ENCODE assay signal across 8 cellular contexts in genomic region chrX:54358424-54359211, GRCh38. TPM values are rescaled to one million over a fixed set of nuclear protein-coding genes. Genes with fewer than 3 reads are reported as not detected.
DNase-seq lines count a peak whose midpoint lies in the region; ATAC-seq, FAIRE-seq and TF ChIP-seq lines count a peak whose summit lies in the region.

No MANE protein-coding gene starts in this region.

- peak overlapping the region; percentile 71; the same call in 1 of the 2 replicates for H3K4me2 ChIP-seq in SK-N-SH
- peak overlapping the region; percentile 96 for H3K4me2 ChIP-seq in astrocyte (ENCODE audit: low read length)
- H3K4me2 ChIP-seq in hepatocyte, result peak overlapping the region; percentile 82

- TF ChIP-seq RAD21 in SK-N-SH (IDR thresholded peaks at IDR 0.05; ENCODE audit: low read length), result no peak

- TF ChIP-seq CTCF in SK-N-SH (IDR thresholded peaks at IDR 0.05), result no peak
- TF ChIP-seq CTCF in astrocyte (IDR thresholded peaks at IDR 0.05; ENCODE audit: insufficient read depth, low read depth, low read length), result no peak
- no peak for TF ChIP-seq CTCF in hepatocyte (IDR thresholded peaks at IDR 0.05; ENCODE audit: poor library complexity)

- peaks cover 0 to 2% (median 0%) of the 10 kb centered on the region in 8 donors for H3K9me3 Mint-ChIP-seq in CD4-positive, alpha-beta memory T cell
- H3K9me3 Mint-ChIP-seq in astrocyte (ENCODE audit: unreplicated experiment), result no peaks in the 10 kb centered on the region

- peak overlapping the region; percentile 70 to 89 (median 86) for H3K4me3 Mint-ChIP-seq in CD4-positive, alpha-beta memory T cell
- peak overlapping the region; percentile 97 for H3K4me3 Mint-ChIP-seq in astrocyte (ENCODE audit: unreplicated experiment)

- H3K9me2 ChIP-seq in SK-N-SH (no peaks in the 10 kb centered on the region), hepatocyte (replicated peaks; ENCODE audit: insufficient read depth) (no peaks in the 10 kb centered on the region)

- H3K36me3 Mint-ChIP-seq in CD4-positive, alpha-beta memory T cell, result no peaks in the 10 kb centered on the region
- H3K36me3 Mint-ChIP-seq in astrocyte (ENCODE audit: low read depth, unreplicated experiment), result no peaks in the 10 kb centered on the region

- no peaks in the 10 kb centered on the region for H3K9me3 ChIP-seq in CD4-positive, alpha-beta memory T cell (ENCODE audit: control insufficient read depth in 1 of 2, low read length in 2 of 2)
- no peaks in the 10 kb centered on the region for H3K9me3 ChIP-seq in SK-N-SH
- no peaks in the 10 kb centered on the region for H3K9me3 ChIP-seq in astrocyte (ENCODE audit: insufficient read depth, low read depth, low read length)
- H3K9me3 ChIP-seq in hepatocyte (ENCODE audit: low read depth), result no peaks in the 10 kb centered on the region

- peaks cover 7 to 19% of the 10 kb centered on the region in 2 donors for H3K27me3 Mint-ChIP-seq in CD4-positive, alpha-beta memory T cell
- no peaks in the 10 kb centered on the region for H3K27me3 Mint-ChIP-seq in astrocyte (ENCODE audit: low read depth, unreplicated experiment)

- H2AFZ ChIP-seq in SK-N-SH (ENCODE audit: low read depth) (peak overlapping the region; percentile 88; the same call in 1 of the 2 replicates), astrocyte (ENCODE audit: low read depth, low read length) (peak overlapping the region; percentile 92), hepatocyte (peak overlapping the region; percentile 58)

- H4K20me1 ChIP-seq in SK-N-SH (ENCODE audit: insufficient read depth) (no peaks in the 10 kb centered on the region), astrocyte (ENCODE audit: insufficient read depth, low read length) (peaks cover 7% of the 10 kb centered on the region), hepatocyte (ENCODE audit: insufficient read depth, poor library complexity, severe bottlenecking) (no peaks in the 10 kb centered on the region)

- intact Hi-C loops in CD4-positive, alpha-beta memory T cell (cut with micrococcal nuclease), result loop anchor here (5.0 kb wide), 2 partner anchors 174 to 176 kb away; partner anchors contain the start of genes FAM120C and GNL3L

- H3K27ac ChIP-seq in CD4-positive, alpha-beta memory T cell (ENCODE audit: low read depth, low read length), result no peak overlapping the region
- peak overlapping the region; percentile 80 to 91 for H3K27ac ChIP-seq in SK-N-SH (ENCODE audit: low read depth in 2 of 2, low read length in 1 of 2)
- peak overlapping the region; percentile 66 for H3K27ac ChIP-seq in astrocyte (ENCODE audit: low read depth, low read length)
- peak overlapping the region; percentile 96 for H3K27ac ChIP-seq in hepatocyte

- peaks cover 6 to 16% (median 12%) of the 10 kb centered on the region in 4 donors for H3K4me1 Mint-ChIP-seq in CD4-positive, alpha-beta memory T cell
- peaks cover 2% of the 10 kb centered on the region for H3K4me1 Mint-ChIP-seq in astrocyte (ENCODE audit: low read depth, unreplicated experiment)

- H3K79me2 ChIP-seq in SK-N-SH (ENCODE audit: insufficient read depth) (0 out of 2 replicates have a peak, but pooled peaks cover 3% of the 10 kb centered on the region), astrocyte (ENCODE audit: insufficient read depth, low read length) (peaks cover 5% of the 10 kb centered on the region), hepatocyte (peaks cover 30% of the 10 kb centered on the region)

- ATAC-seq in HG03469 (IDR thresholded peaks at IDR 0.05; ENCODE audit: unreplicated experiment) (no peak), GM19023 (IDR thresholded peaks at IDR 0.05; ENCODE audit: unreplicated experiment) (no peak)

- peak overlapping the region; percentile 48; the same call in 1 of the 2 replicates for H3K9ac ChIP-seq in SK-N-SH
- H3K9ac ChIP-seq in astrocyte (ENCODE audit: low read length), result peak overlapping the region; percentile 77

- CTCF ChIA-PET in CD4-positive, alpha-beta memory T cell (lab: Charles Lee; ENCODE audit: partially characterized antibody), result interaction anchor here (0.6 kb wide), 1 partner anchor 260 kb away, joined by 3 read pairs; no protein-coding TSS in a partner anchor
- CTCF ChIA-PET in SK-N-SH (lab: Yijun Ruan, JAX), result no interaction called here

- no peaks in the 10 kb centered on the region for H3K36me3 ChIP-seq in CD4-positive, alpha-beta memory T cell (ENCODE audit: insufficient read depth, low read length)
- H3K36me3 ChIP-seq in SK-N-SH (replicated peaks in 1 of 2; ENCODE audit: control insufficient read depth in 1 of 2, insufficient read depth in 2 of 2, low read length in 1 of 2) (no peaks in the 10 kb centered on the region), astrocyte (ENCODE audit: insufficient read depth, low read length) (no peaks in the 10 kb centered on the region), hepatocyte (replicated peaks; ENCODE audit: insufficient read depth, low read depth) (no peaks in the 10 kb centered on the region)

- peak; percentile 24 to 36 (median 33) for DNase-seq in CD4-positive, alpha-beta memory T cell
- peak; percentile 85 for DNase-seq in HK-2 (ENCODE audit: unreplicated experiment)
- peak; percentile 71 for DNase-seq in SK-N-SH
- DNase-seq in astrocyte (ENCODE audit: low read depth), result peak; percentile 63
- DNase-seq in hepatocyte (ENCODE audit: low spot score), result peak; percentile 84
- peak; percentile 78 for DNase-seq in putamen (ENCODE audit: low spot score)

- H3K27ac Mint-ChIP-seq in CD4-positive, alpha-beta memory T cell, result peak overlapping the region in 4 of 7 donors; percentile 11 to 82 (median 36)
- peak overlapping the region; percentile 97 for H3K27ac Mint-ChIP-seq in astrocyte (ENCODE audit: unreplicated experiment)

- 31% methylated on average over 41 of the region's 54 CpGs for WGBS in SK-N-SH (ENCODE audit: low lambda C conversion rate)
- 46% methylated on average over 54 of the region's 54 CpGs for WGBS in hepatocyte (ENCODE audit: low lambda C conversion rate, missing lambda C conversion rate)

- H3K4me3 ChIP-seq in CD4-positive, alpha-beta memory T cell (ENCODE audit: low read length in 2 of 2), result peak overlapping the region in 1 of 2 donors; percentile 28
- peak overlapping the region; percentile 36 to 49 for H3K4me3 ChIP-seq in SK-N-SH (ENCODE audit: low read depth in 2 of 2, low read length in 1 of 2)
- H3K4me3 ChIP-seq in astrocyte (ENCODE audit: insufficient read depth, low read depth, low read length), result peak overlapping the region; percentile 55
- peak overlapping the region; percentile 61 for H3K4me3 ChIP-seq in hepatocyte

- peak; percentile 26 for FAIRE-seq in astrocyte (lab: Jason Lieb, UNC)

- peaks cover 5% of the 10 kb centered on the region for H3K4me1 ChIP-seq in CD4-positive, alpha-beta memory T cell (ENCODE audit: insufficient read depth, low read length)
- H3K4me1 ChIP-seq in SK-N-SH (ENCODE audit: control insufficient read depth in 1 of 2, insufficient read depth in 2 of 2, low read depth in 1 of 2, low read length in 1 of 2) (no peaks in the 10 kb centered on the region; a peak in 1 of 4 replicates), astrocyte (ENCODE audit: insufficient read depth, low read length) (peaks cover 12% of the 10 kb centered on the region), hepatocyte (ENCODE audit: insufficient read depth) (no peaks in the 10 kb centered on the region)

- no peaks in the 10 kb centered on the region for H3F3A ChIP-seq in SK-N-SH (replicated peaks; ENCODE audit: insufficient read depth)

- POLR2A ChIA-PET in CD4-positive, alpha-beta memory T cell (lab: Charles Lee; ENCODE audit: partially characterized antibody), result interaction anchor here (1.4 kb wide), 1 partner anchor 172 kb away, joined by 4 read pairs; the partner anchor contains the start of gene GNL3L
- POLR2A ChIA-PET in SK-N-SH (lab: Yijun Ruan, JAX), result interaction anchor here (0.6 kb wide), 1 partner anchor 675 kb away, joined by 3 read pairs; no protein-coding TSS in a partner anchor

- no peak for TF ChIP-seq EP300 in SK-N-SH (IDR thresholded peaks at IDR 0.05; ENCODE audit: borderline replicate concordance in 1 of 2, low read depth in 1 of 2, low read length in 1 of 2)

- no peaks in the 10 kb centered on the region for H3K27me3 ChIP-seq in CD4-positive, alpha-beta memory T cell (ENCODE audit: insufficient read depth, low read length)
- no peaks in the 10 kb centered on the region; the same call in 1 of the 2 replicates for H3K27me3 ChIP-seq in SK-N-SH (ENCODE audit: insufficient read depth)
- H3K27me3 ChIP-seq in astrocyte (ENCODE audit: insufficient read depth, low read length), result no peaks in the 10 kb centered on the region
- no peaks in the 10 kb centered on the region for H3K27me3 ChIP-seq in hepatocyte

TF ChIP-seq in SK-N-SH, 30 proteins besides CTCF, POLR2A, EP300 and RAD21 (continues in another document):
- TF ChIP-seq TEAD4 (IDR thresholded peaks at IDR 0.05; ENCODE audit: borderline replicate concordance, insufficient read depth), result no peak
- peak; percentile 80 for TF ChIP-seq USF1 (IDR thresholded peaks at IDR 0.05; ENCODE audit: borderline replicate concordance, low read depth)
- no peak for TF ChIP-seq JUND (IDR thresholded peaks at IDR 0.05)
- no peak for TF ChIP-seq RCOR1 (IDR thresholded peaks at IDR 0.05; ENCODE audit: low read length)
- TF ChIP-seq FOXM1 (IDR thresholded peaks at IDR 0.05; ENCODE audit: low read depth), result no peak
- no peak for TF ChIP-seq MEF2A (IDR thresholded peaks at IDR 0.05; ENCODE audit: borderline replicate concordance, low read depth)
- no peak; the same call in 1 of the 2 replicates for TF ChIP-seq POLR2AphosphoS5 (IDR thresholded peaks at IDR 0.05; ENCODE audit: low read depth, low read length)
- no peak for TF ChIP-seq GABPA (IDR thresholded peaks at IDR 0.05; ENCODE audit: low read depth)
- no peak for TF ChIP-seq PBX3 (IDR thresholded peaks at IDR 0.05)

RNA-seq across cellular contexts. Expression of gene WNK3, which starts 0.8 kb away (rescaled TPM):
- under 1 TPM; 0.64 to 0.81 TPM for total RNA-seq in CD4-positive, alpha-beta memory T cell
- polyA plus RNA-seq in CD4-positive, alpha-beta memory T cell, result under 1 TPM; 0.13 to 0.79 TPM
- polyA plus RNA-seq in SK-N-SH (2012; rRNA removed) (0.54 and 0.73 TPM in 2 replicates), hepatocyte (9.8 and 10.6 TPM in 2 replicates)
- polyA plus RNA-seq in SK-N-SH (2012; cell fraction: cytosol; rRNA removed), result 0.66 and 0.71 TPM in 2 replicates
- polyA plus RNA-seq in SK-N-SH (2012; cell fraction: nucleus; rRNA removed), result 0.67 and 1.4 TPM in 2 replicates
- total RNA-seq in astrocyte (6.2 and 8.4 TPM in 2 replicates), hepatocyte (12.4 and 12.5 TPM in 2 replicates)

Comparison
In these comparisons a context has a peak if more than half of its experiments do, and no peak if none do; other contexts are left out.
1. DNase-seq: peak in every context shown above with its lines; median percentile 85 in HK-2; 84 in hepatocyte; 78 in putamen; 71 in SK-N-SH; 63 in astrocyte; 33 in CD4-positive, alpha-beta memory T cell.